In genomic region chr9:124293712-124294504, GRCh38 we compare ENCODE assay signal across 12 cellular contexts. TPM values are rescaled to one million over a fixed set of nuclear protein-coding genes. Genes with fewer than 3 reads are reported as not detected.
A peak's percentile ranks its signal among the peaks of the same experiment; 100 is the strongest.
DNase-seq lines count a peak whose midpoint lies in the region; ATAC-seq and TF ChIP-seq lines count a peak whose summit lies in the region.
"Had no signal": no experiment of that assay in that cellular context is flagged by ENCODE, and none has a peak within 500 bp of the region (broad histone marks: within the 10 kb centered on the region; RNA-seq: fewer than 3 reads in every experiment).

No MANE protein-coding gene starts in this region.

- WGBS in liver = 82% methylated on average over 17 of the region's 17 CpGs

- no peak for ATAC-seq in activated naive CD8-positive, alpha-beta T cell treated with anti-CD3 and anti-CD28 coated beads, Interleukin-2, amount 50 U/mL, for 24 hours
- ATAC-seq: activated CD4-positive, alpha-beta T cell treated with anti-CD3 and anti-CD28 coated beads for 36 hours had no signal

- peak; percentile 65 for TF ChIP-seq CTCF in HFFc6 (IDR thresholded peaks at IDR 0.05)
- peak; percentile 9 for TF ChIP-seq CTCF in liver (IDR thresholded peaks at IDR 0.05; ENCODE audit: low read depth, low read length, missing input control)

- no peak for DNase-seq in HFFc6
- no peak for DNase-seq in activated naive CD8-positive, alpha-beta T cell treated with anti-CD3 and anti-CD28 coated beads, Interleukin-2, amount 50 U/mL, for 24 hours
- DNase-seq in iPS-NIHi7 (ENCODE audit: extremely low spot score) = no peak
- DNase-seq in middle frontal gyrus (ENCODE audit: extremely low spot score, low spot score) = no peak
- no peak for DNase-seq in glomerular visceral epithelial cell (ENCODE audit: extremely low spot score)
- no peak for DNase-seq in dedifferentiated amniotic fluid mesenchymal stem cell (ENCODE audit: extremely low spot score)
- DNase-seq: activated CD4-positive, alpha-beta T cell treated with anti-CD3 and anti-CD28 coated beads for 36 hours; ovary had no signal

- H3K36me3 Mint-ChIP-seq in HFFc6 (ENCODE audit: low read depth) = peaks cover 5% of the 10 kb centered on the region; the same call in 1 of the 2 replicates
- peaks cover 8% of the 10 kb centered on the region for H3K36me3 Mint-ChIP-seq in activated naive CD8-positive, alpha-beta T cell treated with anti-CD3 and anti-CD28 coated beads, Interleukin-2, amount 50 U/mL, for 24 hours (ENCODE audit: low read depth)

- no peaks in the 10 kb centered on the region for H3K9me3 ChIP-seq in liver (ENCODE audit: control insufficient read depth in 4 of 4, low read length in 3 of 4)
- H3K9me3 ChIP-seq: ovary, suprapubic skin had no signal

- no peak overlapping the region for H3K4me3 ChIP-seq in ACC112 (ENCODE audit: low read depth, low read length)
- H3K4me3 ChIP-seq in liver (ENCODE audit: low read depth in 1 of 3, low read length in 3 of 3) = no peak overlapping the region
- H3K4me3 ChIP-seq: ovary, suprapubic skin had no signal

- H3K9me3 Mint-ChIP-seq in HFFc6 = no peaks in the 10 kb centered on the region
- no peaks in the 10 kb centered on the region for H3K9me3 Mint-ChIP-seq in activated naive CD8-positive, alpha-beta T cell treated with anti-CD3 and anti-CD28 coated beads, Interleukin-2, amount 50 U/mL, for 24 hours

- H3K27ac ChIP-seq in ACC112 (ENCODE audit: low read depth, low read length) (peak overlapping the region; percentile 53), liver (ENCODE audit: low read depth in 1 of 2, low read length in 2 of 2) (no peak overlapping the region)
- H3K27ac ChIP-seq: epithelial cell of prostate, ovary, suprapubic skin had no signal

- peak in 1 of 2 donors; percentile 49 for TF ChIP-seq RAD21 in liver (IDR thresholded peaks at IDR 0.05)

- H3K4me1 ChIP-seq in ACC112 (ENCODE audit: control insufficient read depth, insufficient read depth, low read length, unreplicated experiment) (peaks cover 85% of the 10 kb centered on the region), liver (ENCODE audit: control insufficient read depth in 4 of 4, insufficient read depth in 4 of 4, low read length in 3 of 4) (peaks cover 13 to 73% (median 48%) of the 10 kb centered on the region in 4 donors)

- no peaks in the 10 kb centered on the region for H3K27me3 ChIP-seq in ACC112 (ENCODE audit: insufficient read depth, low read length)
- H3K27me3 ChIP-seq in liver (ENCODE audit: control insufficient read depth in 4 of 4, insufficient read depth in 4 of 4, low read length in 3 of 4) = no peaks in the 10 kb centered on the region
- H3K27me3 ChIP-seq: ovary, suprapubic skin had no signal

- no peaks in the 10 kb centered on the region for H3K36me3 ChIP-seq in ACC112 (ENCODE audit: insufficient read depth, low read length)
- H3K36me3 ChIP-seq in liver (ENCODE audit: control insufficient read depth in 4 of 4, insufficient read depth in 3 of 4, low read depth in 1 of 4, low read length in 3 of 4) = no peaks in the 10 kb centered on the region
- H3K36me3 ChIP-seq: ovary, suprapubic skin had no signal

- H3K4me1 Mint-ChIP-seq in HFFc6 (ENCODE audit: low read depth) = peaks cover 86% of the 10 kb centered on the region
- peaks cover 60% of the 10 kb centered on the region for H3K4me1 Mint-ChIP-seq in activated naive CD8-positive, alpha-beta T cell treated with anti-CD3 and anti-CD28 coated beads, Interleukin-2, amount 50 U/mL, for 24 hours

- peak overlapping the region; percentile 42 for H3K27ac Mint-ChIP-seq in HFFc6
- H3K27ac Mint-ChIP-seq in activated naive CD8-positive, alpha-beta T cell treated with anti-CD3 and anti-CD28 coated beads, Interleukin-2, amount 50 U/mL, for 24 hours = no peak overlapping the region
- H3K27ac Mint-ChIP-seq: activated CD4-positive, alpha-beta T cell treated with anti-CD3 and anti-CD28 coated beads for 36 hours had no signal

- H3K4me3 Mint-ChIP-seq in HFFc6 = no peak overlapping the region; the same call in 1 of the 2 replicates
- H3K4me3 Mint-ChIP-seq in activated naive CD8-positive, alpha-beta T cell treated with anti-CD3 and anti-CD28 coated beads, Interleukin-2, amount 50 U/mL, for 24 hours = peak overlapping the region; percentile 62
- H3K4me3 Mint-ChIP-seq: activated CD4-positive, alpha-beta T cell treated with anti-CD3 and anti-CD28 coated beads for 36 hours had no signal

- H2AFZ ChIP-seq in ACC112 (ENCODE audit: low read length, unreplicated experiment) = no peak overlapping the region

- H3K27me3 Mint-ChIP-seq in HFFc6 (ENCODE audit: insufficient read depth) = peaks cover 11% of the 10 kb centered on the region
- no peaks in the 10 kb centered on the region for H3K27me3 Mint-ChIP-seq in activated naive CD8-positive, alpha-beta T cell treated with anti-CD3 and anti-CD28 coated beads, Interleukin-2, amount 50 U/mL, for 24 hours

- peaks cover 96% of the 10 kb centered on the region for H3K79me2 ChIP-seq in ACC112 (ENCODE audit: control insufficient read depth, insufficient read depth, low read length, unreplicated experiment)

- H3K9ac ChIP-seq in liver (ENCODE audit: low read depth in 1 of 2, low read length in 2 of 2) = no peak overlapping the region

TF ChIP-seq in liver, 16 proteins besides CTCF, POLR2A, EP300 and RAD21:
- TF ChIP-seq TAF1 (conservative IDR thresholded peaks at IDR 0.05) (no peak), SP1 (IDR thresholded peaks at IDR 0.05) (no peak), RXRA (IDR thresholded peaks at IDR 0.05) (no peak), ATF3 (IDR thresholded peaks at IDR 0.05) (no peak), REST (IDR thresholded peaks at IDR 0.05) (no peak), JUND (IDR thresholded peaks at IDR 0.05) (no peak), HNF4G (IDR thresholded peaks at IDR 0.05) (no peak), EGR1 (IDR thresholded peaks at IDR 0.05; ENCODE audit: low read depth in 2 of 2) (no peak), NR2F2 (IDR thresholded peaks at IDR 0.05) (no peak), HNF4A (conservative IDR thresholded peaks at IDR 0.05) (no peak), YY1 (IDR thresholded peaks at IDR 0.05) (no peak), GABPA (IDR thresholded peaks at IDR 0.05 in 1 of 2, conservative IDR thresholded peaks at IDR 0.05 in 1 of 2) (no peak), FOXA1 (IDR thresholded peaks at IDR 0.05) (no peak)
- TF ChIP-seq, protein P1, sequence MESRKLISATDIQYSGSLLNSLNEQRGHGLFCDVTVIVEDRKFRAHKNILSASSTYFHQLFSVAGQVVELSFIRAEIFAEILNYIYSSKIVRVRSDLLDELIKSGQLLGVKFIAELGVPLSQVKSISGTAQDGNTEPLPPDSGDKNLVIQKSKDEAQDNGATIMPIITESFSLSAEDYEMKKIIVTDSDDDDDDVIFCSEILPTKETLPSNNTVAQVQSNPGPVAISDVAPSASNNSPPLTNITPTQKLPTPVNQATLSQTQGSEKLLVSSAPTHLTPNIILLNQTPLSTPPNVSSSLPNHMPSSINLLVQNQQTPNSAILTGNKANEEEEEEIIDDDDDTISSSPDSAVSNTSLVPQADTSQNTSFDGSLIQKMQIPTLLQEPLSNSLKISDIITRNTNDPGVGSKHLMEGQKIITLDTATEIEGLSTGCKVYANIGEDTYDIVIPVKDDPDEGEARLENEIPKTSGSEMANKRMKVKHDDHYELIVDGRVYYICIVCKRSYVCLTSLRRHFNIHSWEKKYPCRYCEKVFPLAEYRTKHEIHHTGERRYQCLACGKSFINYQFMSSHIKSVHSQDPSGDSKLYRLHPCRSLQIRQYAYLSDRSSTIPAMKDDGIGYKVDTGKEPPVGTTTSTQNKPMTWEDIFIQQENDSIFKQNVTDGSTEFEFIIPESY (IDR thresholded peaks at IDR 0.05) = no peak

RNA-seq across cellular contexts. Expression of gene NEK6, which starts 36.2 kb away (rescaled TPM):
- total RNA-seq in HFFc6 (2021; fragmentation: NEBNext Ultra II Directional; extraction: Animal tissue kit (Norgen Biotek cat#: 25700)) = 10 to 100 TPM; 66.5 to 81.1 (median 71.4) TPM
- 10 to 100 TPM; 36.4 to 48.5 TPM for total RNA-seq in liver
- polyA plus RNA-seq in liver = 10 to 100 TPM; 32.5 to 49.7 TPM
